In the genomic region with DNA sequence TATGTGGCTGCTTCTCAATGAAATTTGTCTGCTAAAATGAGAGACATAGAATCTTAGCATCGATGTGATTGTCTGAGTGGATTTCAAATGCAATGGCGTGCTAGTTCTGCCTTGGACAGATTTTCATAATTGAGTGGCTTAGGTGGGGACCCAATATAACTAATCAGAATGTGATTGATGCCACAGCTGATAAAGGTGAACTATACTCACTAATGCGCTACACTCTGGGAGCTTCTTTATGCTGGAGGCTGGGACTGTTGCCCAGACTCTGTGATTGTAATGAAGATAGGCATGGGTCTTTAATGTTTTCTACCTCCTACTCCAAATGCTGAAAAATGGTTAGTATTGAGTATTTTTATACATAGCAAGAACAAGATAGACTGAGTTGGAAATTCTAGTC, we compare ENCODE assay signal across 17 cellular contexts.
A peak's percentile ranks its signal among the peaks of the same experiment; 100 is the strongest.
DNase-seq lines count a peak whose midpoint lies in the region; TF ChIP-seq lines count a peak whose summit lies in the region.
"Had no signal": no experiment of that assay in that cellular context is flagged by ENCODE, and none has a peak within 500 bp of the region (broad histone marks: within the 10 kb centered on the region; RNA-seq: fewer than 3 reads in every experiment).

No MANE protein-coding gene starts in this region.

- H3K27me3 ChIP-seq in neural cell (ENCODE audit: insufficient read depth, low read depth, low read length), result no peaks in the 10 kb centered on the region

- H3K9me2 ChIP-seq in neural cell (ENCODE audit: insufficient read depth, low read length), result no peaks in the 10 kb centered on the region

- no peak overlapping the region for H3K4me3 ChIP-seq in neural cell (ENCODE audit: low read length)
- H3K4me3 ChIP-seq: K562 had no signal

- no peak for TF ChIP-seq EP300 in neural cell (conservative IDR thresholded peaks at IDR 0.05; ENCODE audit: poor library complexity, severe bottlenecking)

- no peaks in the 10 kb centered on the region for H3K36me3 ChIP-seq in neural cell (ENCODE audit: insufficient read depth, low read length)

- TF ChIP-seq CTCF in 22Rv1 (IDR thresholded peaks at IDR 0.05) (no peak), neural cell (IDR thresholded peaks at IDR 0.05; ENCODE audit: poor library complexity, severe bottlenecking) (no peak)

- H3K9me3 ChIP-seq in neural cell (ENCODE audit: low read length), result no peaks in the 10 kb centered on the region

- H4K20me1 ChIP-seq in neural cell (ENCODE audit: insufficient read depth), result no peaks in the 10 kb centered on the region

- H3F3A ChIP-seq in neural cell (ENCODE audit: insufficient read depth, low read length, poor library complexity, severe bottlenecking), result peaks cover 2% of the 10 kb centered on the region

- H3K4me2 ChIP-seq in neural cell (ENCODE audit: low read length), result no peak overlapping the region

- no peak for TF ChIP-seq RAD21 in neural cell (conservative IDR thresholded peaks at IDR 0.05)

- no peaks in the 10 kb centered on the region for H3K79me2 ChIP-seq in neural cell (replicated peaks; ENCODE audit: insufficient read depth, low read length)

- H2AFZ ChIP-seq in neural cell (ENCODE audit: low read depth, low read length), result no peak overlapping the region

- H3K27ac ChIP-seq in 22Rv1, result peak overlapping the region; percentile 14; the same call in 1 of the 2 replicates
- peak overlapping the region; percentile 47 for H3K27ac ChIP-seq in neural cell (ENCODE audit: low read length)
- H3K27ac ChIP-seq: HL-60 had no signal

- DNase-seq in NCI-H1105 treated with DMSO at 0.1 percent for 48 hours (lab: John Stamatoyannopoulos, UW), result peak; percentile 45
- DNase-seq in NCI-H1105 (lab: John Stamatoyannopoulos, UW), result no peak
- peak; percentile 22 for DNase-seq in NCI-H446 treated with DMSO at 0.1 percent for 48 hours (lab: John Stamatoyannopoulos, UW)
- no peak for DNase-seq in HuH-7 (ENCODE audit: low spot score)
- no peak for DNase-seq in foreskin melanocyte
- DNase-seq: C1 segment of cervical spinal cord; Calu3; CD4-positive, alpha-beta T cell; DMS153; DMS79 treated with DMSO at 0.1 percent for 48 hours; GDM1; HCEC 1CT; HFFc6 had no signal

- no peak overlapping the region for H3K9ac ChIP-seq in neural cell (ENCODE audit: low read length)

TF ChIP-seq in neural cell, 6 proteins besides CTCF, POLR2A, EP300 and RAD21:
- no peak for TF ChIP-seq TAF1 (IDR thresholded peaks at IDR 0.05; ENCODE audit: low read depth)
- TF ChIP-seq, protein P1, sequence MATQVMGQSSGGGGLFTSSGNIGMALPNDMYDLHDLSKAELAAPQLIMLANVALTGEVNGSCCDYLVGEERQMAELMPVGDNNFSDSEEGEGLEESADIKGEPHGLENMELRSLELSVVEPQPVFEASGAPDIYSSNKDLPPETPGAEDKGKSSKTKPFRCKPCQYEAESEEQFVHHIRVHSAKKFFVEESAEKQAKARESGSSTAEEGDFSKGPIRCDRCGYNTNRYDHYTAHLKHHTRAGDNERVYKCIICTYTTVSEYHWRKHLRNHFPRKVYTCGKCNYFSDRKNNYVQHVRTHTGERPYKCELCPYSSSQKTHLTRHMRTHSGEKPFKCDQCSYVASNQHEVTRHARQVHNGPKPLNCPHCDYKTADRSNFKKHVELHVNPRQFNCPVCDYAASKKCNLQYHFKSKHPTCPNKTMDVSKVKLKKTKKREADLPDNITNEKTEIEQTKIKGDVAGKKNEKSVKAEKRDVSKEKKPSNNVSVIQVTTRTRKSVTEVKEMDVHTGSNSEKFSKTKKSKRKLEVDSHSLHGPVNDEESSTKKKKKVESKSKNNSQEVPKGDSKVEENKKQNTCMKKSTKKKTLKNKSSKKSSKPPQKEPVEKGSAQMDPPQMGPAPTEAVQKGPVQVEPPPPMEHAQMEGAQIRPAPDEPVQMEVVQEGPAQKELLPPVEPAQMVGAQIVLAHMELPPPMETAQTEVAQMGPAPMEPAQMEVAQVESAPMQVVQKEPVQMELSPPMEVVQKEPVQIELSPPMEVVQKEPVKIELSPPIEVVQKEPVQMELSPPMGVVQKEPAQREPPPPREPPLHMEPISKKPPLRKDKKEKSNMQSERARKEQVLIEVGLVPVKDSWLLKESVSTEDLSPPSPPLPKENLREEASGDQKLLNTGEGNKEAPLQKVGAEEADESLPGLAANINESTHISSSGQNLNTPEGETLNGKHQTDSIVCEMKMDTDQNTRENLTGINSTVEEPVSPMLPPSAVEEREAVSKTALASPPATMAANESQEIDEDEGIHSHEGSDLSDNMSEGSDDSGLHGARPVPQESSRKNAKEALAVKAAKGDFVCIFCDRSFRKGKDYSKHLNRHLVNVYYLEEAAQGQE (IDR thresholded peaks at IDR 0.05; ENCODE audit: borderline replicate concordance), result no peak
- no peak for TF ChIP-seq SMC3 (conservative IDR thresholded peaks at IDR 0.05; ENCODE audit: poor library complexity)
- TF ChIP-seq EZH2 (IDR thresholded peaks at IDR 0.05; ENCODE audit: borderline replicate concordance, insufficient read depth, low read length, poor library complexity, severe bottlenecking), result no peak
- TF ChIP-seq POLR2AphosphoS5 (IDR thresholded peaks at IDR 0.05), result no peak

Comparison
In these comparisons a context has a peak if more than half of its experiments do, and no peak if none do; other contexts are left out.
1. DNase-seq: peak in NCI-H1105 treated with DMSO at 0.1 percent for 48 hours (single experiment) and NCI-H446 treated with DMSO at 0.1 percent for 48 hours (single experiment); none in NCI-H1105 (single experiment), HuH-7 (single experiment) and foreskin melanocyte (single experiment).